Comparison of ENCODE assay signal across 12 cellular contexts in genomic region chr22:42611076-42611475, GRCh38. TPM values are rescaled to one million over a fixed set of nuclear protein-coding genes. Genes with fewer than 3 reads are reported as not detected.
A peak's percentile ranks its signal among the peaks of the same experiment; 100 is the strongest.
DNase-seq lines count a peak whose midpoint lies in the region; ATAC-seq and TF ChIP-seq lines count a peak whose summit lies in the region.
"Had no signal": no experiment of that assay in that cellular context is flagged by ENCODE, and none has a peak within 500 bp of the region (broad histone marks: within the 10 kb centered on the region; RNA-seq: fewer than 3 reads in every experiment).

No MANE protein-coding gene starts in this region.

- TF ChIP-seq CTCF in BE2C (IDR thresholded peaks at IDR 0.05; ENCODE audit: low read depth, low read length) = no peak

- no peak overlapping the region for H3K4me3 ChIP-seq in BE2C (ENCODE audit: low read depth, low read length)

- peak overlapping the region; percentile 73 for H3K27ac Mint-ChIP-seq in activated naive CD8-positive, alpha-beta T cell treated with anti-CD3 and anti-CD28 coated beads, Interleukin-2, amount 50 U/mL, for 24 hours

- H3K4me1 ChIP-seq in BE2C = peaks cover 6% of the 10 kb centered on the region; the same call in 1 of the 2 replicates

- H3K27me3 Mint-ChIP-seq in activated naive CD8-positive, alpha-beta T cell treated with anti-CD3 and anti-CD28 coated beads, Interleukin-2, amount 50 U/mL, for 24 hours = peaks cover 8% of the 10 kb centered on the region

- H3K36me3 ChIP-seq in BE2C = peaks cover 41% of the 10 kb centered on the region

- H3K4me3 Mint-ChIP-seq in activated naive CD8-positive, alpha-beta T cell treated with anti-CD3 and anti-CD28 coated beads, Interleukin-2, amount 50 U/mL, for 24 hours = peak overlapping the region; percentile 52

- H3K9me3 Mint-ChIP-seq in activated naive CD8-positive, alpha-beta T cell treated with anti-CD3 and anti-CD28 coated beads, Interleukin-2, amount 50 U/mL, for 24 hours = no peaks in the 10 kb centered on the region

- H3K9me3 ChIP-seq in BE2C = no peaks in the 10 kb centered on the region

- no peak for ATAC-seq in activated naive CD8-positive, alpha-beta T cell treated with anti-CD3 and anti-CD28 coated beads, Interleukin-2, amount 50 U/mL, for 24 hours
- no peak for ATAC-seq in HG02678 (IDR thresholded peaks at IDR 0.05; ENCODE audit: unreplicated experiment)

- DNase-seq in stimulated activated CD4-positive, alpha-beta T cell treated with anti-CD3 and anti-CD28 coated beads, Interleukin-1b, Interleukin-23, amount 100 ng/mL, for 48 hours = peak; percentile 28
- no peak for DNase-seq in stimulated activated CD4-positive, alpha-beta T cell treated with anti-CD3 and anti-CD28 coated beads, Interleukin-2, amount 100 ng/mL, for 48 hours
- DNase-seq in activated naive CD8-positive, alpha-beta T cell treated with anti-CD3 and anti-CD28 coated beads, Interleukin-2, amount 50 U/mL, for 24 hours = no peak
- DNase-seq in left kidney (ENCODE audit: low read depth, low spot score) (peak; percentile 50), BE2C (no peak), cerebellum (ENCODE audit: low spot score) (no peak), KG1 (lab: John Stamatoyannopoulos, UW) (no peak)
- DNase-seq: amygdala, NCI-H2171 had no signal

- peaks cover 79% of the 10 kb centered on the region for H3K4me1 Mint-ChIP-seq in activated naive CD8-positive, alpha-beta T cell treated with anti-CD3 and anti-CD28 coated beads, Interleukin-2, amount 50 U/mL, for 24 hours

- H3K27me3 ChIP-seq in BE2C = no peaks in the 10 kb centered on the region

- peaks cover 36% of the 10 kb centered on the region for H3K36me3 Mint-ChIP-seq in activated naive CD8-positive, alpha-beta T cell treated with anti-CD3 and anti-CD28 coated beads, Interleukin-2, amount 50 U/mL, for 24 hours (ENCODE audit: low read depth)

RNA-seq across cellular contexts. Expression of gene POLDIP3, which starts 3.6 kb away (rescaled TPM):
- polyA plus RNA-seq in BE2C (2012; ENCODE audit: insufficient read depth, insufficient read length, low read depth) = 147 TPM
- total RNA-seq in cerebellum = 27.2 TPM

RNA-seq across cellular contexts. Expression of gene ATP5MGL, which starts 29.3 kb away (rescaled TPM):
- not detected for polyA plus RNA-seq in BE2C (2012; ENCODE audit: insufficient read depth, insufficient read length, low read depth)
- 1.7 TPM for total RNA-seq in cerebellum
- total RNA-seq: H4, M059J had no signal

RNA-seq across cellular contexts. Expression of gene CYB5R3, which starts 38.1 kb away (rescaled TPM):
- 287 TPM for polyA plus RNA-seq in BE2C (2012; ENCODE audit: insufficient read depth, insufficient read length, low read depth)
- total RNA-seq in cerebellum = 17.0 TPM

RNA-seq across cellular contexts. Expression of gene SERHL2, which starts 57.3 kb away (rescaled TPM):
- 12.1 TPM for polyA plus RNA-seq in BE2C (2012; ENCODE audit: insufficient read depth, insufficient read length, low read depth)
- 2.6 TPM for total RNA-seq in cerebellum

Comparison
In these comparisons a context has a peak if more than half of its experiments do, and no peak if none do; other contexts are left out.
1. DNase-seq: peak in stimulated activated CD4-positive, alpha-beta T cell treated with anti-CD3 and anti-CD28 coated beads, Interleukin-1b, Interleukin-23, amount 100 ng/mL, for 48 hours (single experiment) and left kidney (single experiment); none in stimulated activated CD4-positive, alpha-beta T cell treated with anti-CD3 and anti-CD28 coated beads, Interleukin-2, amount 100 ng/mL, for 48 hours (0 of 2), activated naive CD8-positive, alpha-beta T cell treated with anti-CD3 and anti-CD28 coated beads, Interleukin-2, amount 50 U/mL, for 24 hours (single experiment), BE2C (single experiment), cerebellum (single experiment) and KG1 (single experiment).